In the genomic region with DNA sequence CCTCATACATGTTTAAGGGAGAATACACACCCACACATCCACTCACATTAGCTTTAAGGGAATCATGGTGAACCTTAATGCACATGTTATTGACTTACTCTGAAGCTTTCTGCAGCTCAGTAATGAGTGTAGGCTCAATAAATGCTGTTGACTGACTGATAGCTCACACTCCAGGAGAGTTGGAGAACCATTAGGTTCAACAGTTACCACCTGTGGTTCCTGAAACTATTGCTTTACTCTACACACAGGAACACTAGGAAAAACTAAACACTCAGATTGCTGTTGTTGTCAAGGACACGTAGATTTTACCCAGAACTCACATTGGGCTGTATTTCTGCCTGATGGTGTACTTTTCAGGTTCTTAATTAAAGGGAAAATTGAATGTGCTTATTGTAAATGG, we compare ENCODE assay signal across 21 cellular contexts. TPM values are rescaled to one million over a fixed set of nuclear protein-coding genes. Genes with fewer than 3 reads are reported as not detected.
"Had no signal": no experiment of that assay in that cellular context is flagged by ENCODE, and none has a peak within 500 bp of the region (broad histone marks: within the 10 kb centered on the region; RNA-seq: fewer than 3 reads in every experiment).

No MANE protein-coding gene starts in this region.

- DNase-seq: activated CD4-positive, alpha-beta T cell treated with anti-CD3 and anti-CD28 coated beads for 1 hour; activated CD4-positive, alpha-beta T cell treated with anti-CD3 and anti-CD28 coated beads, Interleukin-2, amount 50 U/mL, for 1 hour; activated CD8-positive, alpha-beta T cell treated with anti-CD3 and anti-CD28 coated beads, Interleukin-2, amount 10 ng/mL, durations not matched to agents 7 days and 5 days; activated gamma-delta T cell treated with Interleukin-2 at 50 U/mL for 16 hours; central memory CD4-positive, alpha-beta T cell; effector memory CD4-positive, alpha-beta T cell; glutamatergic neuron; left ventricle myocardium superior; mammary epithelial cell; right cardiac atrium; stimulated activated CD4-positive, alpha-beta T cell treated with anti-CD3 and anti-CD28 coated beads, Interleukin-12 subunit alpha, Interleukin-12 subunit beta, amount 100 ng/mL, for 4 hours; stimulated activated CD4-positive, alpha-beta T cell treated with anti-CD3 and anti-CD28 coated beads, Interleukin-4, amount 100 ng/mL, for 4 hours; stimulated activated naive CD8-positive, alpha-beta T cell treated with anti-CD3 and anti-CD28 coated beads, Interleukin-15, Interleukin-2, amounts not matched to agents 100 U/mL and 50 U/mL, for 24 hours; upper lobe of left lung had no signal

- H3K36me3 ChIP-seq: upper lobe of left lung had no signal

- H3K27me3 ChIP-seq: upper lobe of left lung had no signal

- H3K9me3 ChIP-seq: upper lobe of left lung had no signal

- H3K27ac ChIP-seq: hepatocyte, parathyroid adenoma, upper lobe of left lung had no signal

- H3K4me1 ChIP-seq: parathyroid adenoma, upper lobe of left lung had no signal

- H3K4me3 ChIP-seq: hepatocyte, upper lobe of left lung had no signal

RNA-seq across cellular contexts. Expression of a gene that starts 37.3 kb away (rescaled TPM):
- total RNA-seq: endothelial cell of umbilical vein; esophagus mucosa; frontal cortex; hepatocyte; mammary epithelial cell; natural killer cell treated with Interleukin-12 subunit alpha and Interleukin-12 subunit beta and Interleukin-15 and Interleukin-18, amount 100 ng/mL, for 72 hours; pulmonary artery endothelial cell; right cardiac atrium had no signal
- polyA plus RNA-seq: endothelial cell of umbilical vein, hepatocyte, right cardiac atrium had no signal
